25 cellular contexts compared by ENCODE assay signal in the genomic region with DNA sequence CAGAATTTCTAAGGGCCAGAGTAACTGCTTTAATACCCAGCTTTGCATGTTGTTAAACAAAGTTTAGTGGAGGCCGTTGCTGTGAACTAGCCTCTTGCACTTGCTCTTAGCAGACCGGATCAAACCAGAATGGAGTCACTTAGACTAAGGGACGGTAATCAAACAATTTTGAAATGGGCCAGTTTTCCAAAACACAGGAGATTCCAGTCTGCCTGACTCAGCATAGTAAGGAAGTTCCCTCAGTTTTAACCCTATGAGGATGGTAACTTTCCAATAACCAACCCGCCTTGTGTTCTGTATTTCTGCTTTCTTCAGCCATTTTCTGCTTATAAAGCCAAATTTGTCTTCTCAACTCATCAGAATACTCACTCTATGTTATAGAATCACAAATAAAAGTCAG.
A peak's percentile ranks its signal among the peaks of the same experiment; 100 is the strongest.
DNase-seq lines count a peak whose midpoint lies in the region; ATAC-seq, FAIRE-seq and TF ChIP-seq lines count a peak whose summit lies in the region.
"Had no signal": no experiment of that assay in that cellular context is flagged by ENCODE, and none has a peak within 500 bp of the region (broad histone marks: within the 10 kb centered on the region; RNA-seq: fewer than 3 reads in every experiment).

No MANE protein-coding gene starts in this region.

- TF ChIP-seq RAD21 in HepG2 (CRISPR knock-in tag; IDR thresholded peaks at IDR 0.05): no peak

- no TSS peak for BruUV-seq in HepG2 (replicated peaks; lab: Mats Ljungman, UMichigan)

- H3K4me1 ChIP-seq in HepG2 (ENCODE audit: insufficient read depth, low read length) (peaks cover 70% of the 10 kb centered on the region), right lobe of liver (no peaks in the 10 kb centered on the region)
- H3K4me1 ChIP-seq: BLaER1, Peyer's patch, prostate gland had no signal

- H3K9ac ChIP-seq in HepG2 (ENCODE audit: insufficient read depth, low read depth, low read length): no peak overlapping the region
- H3K9ac ChIP-seq: BLaER1 had no signal

- H3K36me3 Mint-ChIP-seq in mesothelial cell of epicardium: no peaks in the 10 kb centered on the region
- no peaks in the 10 kb centered on the region for H3K36me3 Mint-ChIP-seq in activated naive CD4-positive, alpha-beta T cell treated with anti-CD3 and anti-CD28 coated beads, Interleukin-2, amount 10 ng/mL, durations not matched to agents 7 days and 5 days
- H3K36me3 Mint-ChIP-seq: activated CD8-positive, alpha-beta memory T cell treated with anti-CD3 and anti-CD28 coated beads, Interleukin-2, amount 10 ng/mL, durations not matched to agents 7 days and 5 days; activated naive CD8-positive, alpha-beta T cell treated with anti-CD3 and anti-CD28 coated beads, Interleukin-2, amount 10 ng/mL, durations not matched to agents 7 days and 5 days; T-cell; type B pancreatic cell had no signal

- 75% methylated on average over 4 of the region's 4 CpGs for WGBS in HepG2 (ENCODE audit: low lambda C conversion rate)
- WGBS in right lobe of liver (ENCODE audit: insufficient coverage, low coverage, low lambda C conversion rate, missing lambda C conversion rate): 23% methylated on average over 3 of the region's 4 CpGs

- H3K27me3 Mint-ChIP-seq in mesothelial cell of epicardium (ENCODE audit: low read depth): no peaks in the 10 kb centered on the region
- H3K27me3 Mint-ChIP-seq in activated naive CD4-positive, alpha-beta T cell treated with anti-CD3 and anti-CD28 coated beads, Interleukin-2, amount 10 ng/mL, durations not matched to agents 7 days and 5 days: no peaks in the 10 kb centered on the region
- H3K27me3 Mint-ChIP-seq: activated CD8-positive, alpha-beta memory T cell treated with anti-CD3 and anti-CD28 coated beads, Interleukin-2, amount 10 ng/mL, durations not matched to agents 7 days and 5 days; activated naive CD8-positive, alpha-beta T cell treated with anti-CD3 and anti-CD28 coated beads, Interleukin-2, amount 10 ng/mL, durations not matched to agents 7 days and 5 days; type B pancreatic cell had no signal

- H2AFZ ChIP-seq in HepG2 (ENCODE audit: low read length): no peak overlapping the region

- H3K4me2 ChIP-seq in HepG2 (ENCODE audit: low read depth, low read length): no peak overlapping the region
- H3K4me2 ChIP-seq: BLaER1 had no signal

- intact Hi-C loops in HepG2 (cut with micrococcal nuclease; ENCODE audit: unreplicated experiment): loop anchor here (10.0 kb wide), 1 partner anchor 382 kb away; no protein-coding TSS in a partner anchor
- intact Hi-C loops in right lobe of liver (cut with DNase I): no loop called here

- no peak for TF ChIP-seq CTCF in HepG2 (CRISPR knock-in tag; IDR thresholded peaks at IDR 0.05)
- no peak for TF ChIP-seq CTCF in right lobe of liver (IDR thresholded peaks at IDR 0.05)
- no peak for TF ChIP-seq CTCF in mesothelial cell of epicardium (IDR thresholded peaks at IDR 0.05; ENCODE audit: unreplicated experiment)

- TF ChIP-seq POLR2A in HepG2 (IDR thresholded peaks at IDR 0.05; ENCODE audit: insufficient read depth in 1 of 2, low read depth in 2 of 2, low read length in 2 of 2) (no peak), right lobe of liver (IDR thresholded peaks at IDR 0.05) (no peak)

- H3K79me2 ChIP-seq in HepG2 (ENCODE audit: insufficient read depth, low read length): no peaks in the 10 kb centered on the region

- H3K4me3 Mint-ChIP-seq in mesothelial cell of epicardium: no peak overlapping the region
- no peak overlapping the region for H3K4me3 Mint-ChIP-seq in activated naive CD4-positive, alpha-beta T cell treated with anti-CD3 and anti-CD28 coated beads, Interleukin-2, amount 10 ng/mL, durations not matched to agents 7 days and 5 days
- H3K4me3 Mint-ChIP-seq: activated CD8-positive, alpha-beta memory T cell treated with anti-CD3 and anti-CD28 coated beads, Interleukin-2, amount 10 ng/mL, durations not matched to agents 7 days and 5 days; activated naive CD8-positive, alpha-beta T cell treated with anti-CD3 and anti-CD28 coated beads, Interleukin-2, amount 10 ng/mL, durations not matched to agents 7 days and 5 days; activated T-cell treated with anti-CD3 and anti-CD28 coated beads, Interleukin-2, amount 50 U/mL, for 4 hours; neural crest cell; T-cell; type B pancreatic cell had no signal

- FAIRE-seq in HepG2 (lab: Jason Lieb, UNC): no peak
- FAIRE-seq in RCC 7860 (lab: Jason Lieb, UNC): no peak

- H3K27ac ChIP-seq in HepG2 (ENCODE audit: extremely low read length, insufficient read depth, low read length) (peak overlapping the region; percentile 4), right lobe of liver (no peak overlapping the region)
- H3K27ac ChIP-seq: BLaER1, gastroesophageal sphincter, Peyer's patch, prostate gland, sigmoid colon, SJSA1 had no signal

- in situ Hi-C loops in HepG2 (cut with HindIII; ENCODE audit: extremely low pct_ligation_motif_present, low pct_unique_long_range_greater_than_20kb): loop anchor here (25.0 kb wide), 1 partner anchor 374 kb away; no protein-coding TSS in a partner anchor

- no peak for TF ChIP-seq EP300 in HepG2 (IDR thresholded peaks at IDR 0.05; ENCODE audit: low read depth in 2 of 2, low read length in 2 of 2)
- no peak for TF ChIP-seq EP300 in HepG2 (CRISPR knock-in tag; IDR thresholded peaks at IDR 0.05; ENCODE audit: borderline replicate concordance)

- no peaks in the 10 kb centered on the region for H3K9me3 Mint-ChIP-seq in mesothelial cell of epicardium
- no peaks in the 10 kb centered on the region for H3K9me3 Mint-ChIP-seq in activated naive CD4-positive, alpha-beta T cell treated with anti-CD3 and anti-CD28 coated beads, Interleukin-2, amount 10 ng/mL, durations not matched to agents 7 days and 5 days
- H3K9me3 Mint-ChIP-seq: activated naive CD8-positive, alpha-beta T cell treated with anti-CD3 and anti-CD28 coated beads, Interleukin-2, amount 10 ng/mL, durations not matched to agents 7 days and 5 days; activated T-cell treated with anti-CD3 and anti-CD28 coated beads, Interleukin-2, amount 50 U/mL, for 4 hours; neural crest cell; T-cell; type B pancreatic cell had no signal

- H3K27me3 ChIP-seq in HepG2 (ENCODE audit: control insufficient read depth in 1 of 2, insufficient read depth in 2 of 2, low read length in 2 of 2) (no peaks in the 10 kb centered on the region), right lobe of liver (no peaks in the 10 kb centered on the region)
- H3K27me3 ChIP-seq: BLaER1, gastroesophageal sphincter, Peyer's patch, sigmoid colon, SJSA1 had no signal

- H4K20me1 ChIP-seq in HepG2 (ENCODE audit: insufficient read depth, low read length): no peaks in the 10 kb centered on the region
- H4K20me1 ChIP-seq: BLaER1 had no signal

- H3K27ac Mint-ChIP-seq in mesothelial cell of epicardium: peak overlapping the region; percentile 50
- H3K27ac Mint-ChIP-seq in activated naive CD4-positive, alpha-beta T cell treated with anti-CD3 and anti-CD28 coated beads, Interleukin-2, amount 10 ng/mL, durations not matched to agents 7 days and 5 days: no peak overlapping the region
- H3K27ac Mint-ChIP-seq: activated CD8-positive, alpha-beta memory T cell treated with anti-CD3 and anti-CD28 coated beads, Interleukin-2, amount 10 ng/mL, durations not matched to agents 7 days and 5 days; activated naive CD8-positive, alpha-beta T cell treated with anti-CD3 and anti-CD28 coated beads, Interleukin-2, amount 10 ng/mL, durations not matched to agents 7 days and 5 days; T-cell; type B pancreatic cell had no signal

- CTCF ChIA-PET in HepG2 (lab: Yijun Ruan, JAX; ENCODE audit: low intra/inter-chr PET ratio, low total read pairs): no interaction called here
- CTCF ChIA-PET in activated naive CD4-positive, alpha-beta T cell treated with anti-CD3 and anti-CD28 coated beads, Interleukin-2, amount 10 ng/mL, durations not matched to agents 7 days and 5 days (lab: Charles Lee): no interaction called here

- H3K4me3 ChIP-seq in HepG2 (replicated peaks in 1 of 3; ENCODE audit: insufficient read depth in 1 of 3, low read depth in 2 of 3, low read length in 3 of 3) (no peak overlapping the region), right lobe of liver (no peak overlapping the region)
- H3K4me3 ChIP-seq: BLaER1, gastroesophageal sphincter, Peyer's patch, prostate gland, sigmoid colon, SJSA1 had no signal

- H3K4me1 Mint-ChIP-seq in mesothelial cell of epicardium: peaks cover 55% of the 10 kb centered on the region
- no peaks in the 10 kb centered on the region for H3K4me1 Mint-ChIP-seq in activated naive CD4-positive, alpha-beta T cell treated with anti-CD3 and anti-CD28 coated beads, Interleukin-2, amount 10 ng/mL, durations not matched to agents 7 days and 5 days
- H3K4me1 Mint-ChIP-seq: activated CD8-positive, alpha-beta memory T cell treated with anti-CD3 and anti-CD28 coated beads, Interleukin-2, amount 10 ng/mL, durations not matched to agents 7 days and 5 days; activated naive CD8-positive, alpha-beta T cell treated with anti-CD3 and anti-CD28 coated beads, Interleukin-2, amount 10 ng/mL, durations not matched to agents 7 days and 5 days; neural crest cell; T-cell had no signal

- no peaks in the 10 kb centered on the region for H3K9me3 ChIP-seq in HepG2 (ENCODE audit: low read length)
- no peaks in the 10 kb centered on the region for H3K9me3 ChIP-seq in right lobe of liver
- H3K9me3 ChIP-seq: BLaER1, gastroesophageal sphincter, Peyer's patch, prostate gland, sigmoid colon, SJSA1 had no signal

- ATAC-seq in HepG2: no peak
- ATAC-seq in right lobe of liver: no peak
- ATAC-seq in HG03135 (IDR thresholded peaks at IDR 0.05; ENCODE audit: unreplicated experiment): no peak
- ATAC-seq: activated CD8-positive, alpha-beta memory T cell treated with anti-CD3 and anti-CD28 coated beads, Interleukin-2, amount 10 ng/mL, durations not matched to agents 7 days and 5 days; activated T-cell treated with anti-CD3 and anti-CD28 coated beads, Interleukin-2, amount 50 U/mL, for 4 hours; gastroesophageal sphincter; T-cell had no signal

- POLR2A ChIA-PET in HepG2 (lab: Yijun Ruan, JAX): no interaction called here

- DNase-seq in HepG2 (ENCODE audit: low spot score) (peak; percentile 22), right lobe of liver (no peak), RCC 7860 (ENCODE audit: low spot score) (peak; percentile 23), mesothelial cell of epicardium (ENCODE audit: low spot score in 2 of 2, unreplicated experiment in 2 of 2) (no peak)
- DNase-seq in activated naive CD4-positive, alpha-beta T cell treated with anti-CD3 and anti-CD28 coated beads, Interleukin-2, amount 10 ng/mL, durations not matched to agents 7 days and 5 days: no peak
- DNase-seq in activated CD4-positive, alpha-beta T cell treated with anti-CD3 and anti-CD28 coated beads, Interleukin-2, amount 50 U/mL, for 4 hours: no peak
- DNase-seq: activated CD8-positive, alpha-beta memory T cell treated with anti-CD3 and anti-CD28 coated beads, Interleukin-2, amount 10 ng/mL, durations not matched to agents 7 days and 5 days; activated gamma-delta T cell; activated naive CD8-positive, alpha-beta T cell treated with anti-CD3 and anti-CD28 coated beads, Interleukin-2, amount 10 ng/mL, durations not matched to agents 7 days and 5 days; activated T-cell treated with anti-CD3 and anti-CD28 coated beads, Interleukin-2, amount 50 U/mL, for 4 hours; aorta; GF-D8; HCEC 1CT; Karpas-422; Peyer's patch; sigmoid colon; stimulated activated CD4-positive, alpha-beta T cell treated with anti-CD3 and anti-CD28 coated beads, Interleukin-4, amount 100 ng/mL, for 24 hours; T-cell had no signal

- no peaks in the 10 kb centered on the region for H3K36me3 ChIP-seq in HepG2 (replicated peaks in 1 of 2; ENCODE audit: control insufficient read depth in 1 of 2, insufficient read depth in 2 of 2, low read length in 2 of 2)
- no peaks in the 10 kb centered on the region for H3K36me3 ChIP-seq in right lobe of liver
- H3K36me3 ChIP-seq: BLaER1, gastroesophageal sphincter, Peyer's patch, prostate gland, sigmoid colon, SJSA1 had no signal

Comparison
In these comparisons a context has a peak if more than half of its experiments do, and no peak if none do; other contexts are left out.
1. DNase-seq: peak in HepG2 (single experiment) and RCC 7860 (single experiment); none in right lobe of liver (0 of 3), mesothelial cell of epicardium (0 of 2), activated naive CD4-positive, alpha-beta T cell treated with anti-CD3 and anti-CD28 coated beads, Interleukin-2, amount 10 ng/mL, durations not matched to agents 7 days and 5 days (single experiment) and activated CD4-positive, alpha-beta T cell treated with anti-CD3 and anti-CD28 coated beads, Interleukin-2, amount 50 U/mL, for 4 hours (0 of 2).